9 cellular contexts compared by ENCODE assay signal in genomic region chr2:241509408-241509784, GRCh38. TPM values are rescaled to one million over a fixed set of nuclear protein-coding genes. Genes with fewer than 3 reads are reported as not detected.
A peak's percentile ranks its signal among the peaks of the same experiment; 100 is the strongest.
DNase-seq lines count a peak whose midpoint lies in the region; ATAC-seq, FAIRE-seq and TF ChIP-seq lines count a peak whose summit lies in the region.
"Had no signal": no experiment of that assay in that cellular context is flagged by ENCODE, and none has a peak within 500 bp of the region (broad histone marks: within the 10 kb centered on the region; RNA-seq: fewer than 3 reads in every experiment).

No MANE protein-coding gene starts in this region.

- no peak for TF ChIP-seq RAD21 in A549 (conservative IDR thresholded peaks at IDR 0.05 in 1 of 2, IDR thresholded peaks at IDR 0.05 in 1 of 2)

- no peak for FAIRE-seq in A549 (lab: Jason Lieb, UNC)
- FAIRE-seq: G401.6 had no signal

- H3K4me1 ChIP-seq in A549: peaks cover 13% of the 10 kb centered on the region

- H3K27ac ChIP-seq in A549: peak overlapping the region; percentile 97 to 99; a peak in 5 of 6 replicates
- H3K27ac ChIP-seq in dorsolateral prefrontal cortex: peak overlapping the region in 57 of 59 donors; percentile 18 to 97 (median 90)

- no peak for ATAC-seq in A549
- no peak for ATAC-seq in naive thymus-derived CD8-positive, alpha-beta T cell
- no peak for ATAC-seq in HG03097 (IDR thresholded peaks at IDR 0.05; ENCODE audit: low FRiP score, unreplicated experiment)

- H3K9me3 Mint-ChIP-seq in IgD-negative memory B cell: no peaks in the 10 kb centered on the region
- H3K9me3 Mint-ChIP-seq in naive thymus-derived CD8-positive, alpha-beta T cell: no peaks in the 10 kb centered on the region

- peaks cover 4 to 13% (median 12%) of the 10 kb centered on the region in 3 donors for H3K4me1 Mint-ChIP-seq in IgD-negative memory B cell
- peaks cover 15 to 30% (median 28%) of the 10 kb centered on the region in 4 donors for H3K4me1 Mint-ChIP-seq in naive thymus-derived CD8-positive, alpha-beta T cell

- intact Hi-C loops in dorsolateral prefrontal cortex (cut with DNase I): loop anchor here (1.0 to 10.0 kb wide), 6 partner anchors 49 to 675 kb away; partner anchors contain the start of genes ATG4B (in 1 of the 2), BOK (in 1 of the 2), FARP2 (in 1 of the 2) and HDLBP (in 1 of the 2)

- no peaks in the 10 kb centered on the region for H3K27me3 ChIP-seq in dorsolateral prefrontal cortex

- TF ChIP-seq POLR2A in A549 (IDR thresholded peaks at IDR 0.05; ENCODE audit: low read length): no peak

- WGBS in A549 (ENCODE audit: missing lambda C conversion rate): 71% methylated on average over 9 of the region's 9 CpGs

- H3K4me3 ChIP-seq in A549 (peak overlapping the region; percentile 76), dorsolateral prefrontal cortex (peak overlapping the region; percentile 56 to 100 (median 90))

- peak overlapping the region; percentile 94 for H3K4me2 ChIP-seq in A549

- POLR2A ChIA-PET in A549 (lab: Yijun Ruan, JAX): no interaction called here
- POLR2A ChIA-PET in naive thymus-derived CD8-positive, alpha-beta T cell (lab: Charles Lee): interaction anchor here (0.6 to 2.0 kb wide), 2 partner anchors 194 to 208 kb away, joined by 3 to 7 read pairs; partner anchors contain the start of gene HDLBP

- no peaks in the 10 kb centered on the region for H3K27me3 Mint-ChIP-seq in IgD-negative memory B cell
- H3K27me3 Mint-ChIP-seq in naive thymus-derived CD8-positive, alpha-beta T cell: no peaks in the 10 kb centered on the region

- TF ChIP-seq CTCF in A549 (IDR thresholded peaks at IDR 0.05): no peak
- no peak for TF ChIP-seq CTCF in dorsolateral prefrontal cortex (IDR thresholded peaks at IDR 0.05 in 54 of 56, conservative IDR thresholded peaks at IDR 0.05 in 2 of 56; ENCODE audit: low read depth in 1 of 56, partially characterized antibody in 56 of 56)

- H3K27ac Mint-ChIP-seq in IgD-negative memory B cell: peak overlapping the region; percentile 28 to 94 (median 78)
- H3K27ac Mint-ChIP-seq in naive thymus-derived CD8-positive, alpha-beta T cell: peak overlapping the region; percentile 54 to 92 (median 87)

- no peak for TF ChIP-seq EP300 in A549 (IDR thresholded peaks at IDR 0.05)

- H3K4me3 Mint-ChIP-seq in IgD-negative memory B cell: peak overlapping the region; percentile 78 to 95 (median 90)
- peak overlapping the region; percentile 74 to 86 (median 83) for H3K4me3 Mint-ChIP-seq in naive thymus-derived CD8-positive, alpha-beta T cell

- H3K36me3 Mint-ChIP-seq in IgD-negative memory B cell: no peaks in the 10 kb centered on the region
- H3K36me3 Mint-ChIP-seq in naive thymus-derived CD8-positive, alpha-beta T cell: no peaks in the 10 kb centered on the region

- no peaks in the 10 kb centered on the region for H3K9me3 ChIP-seq in A549

- no peak for DNase-seq in A549 (ENCODE audit: low read depth in 1 of 2, low spot score in 1 of 2)
- DNase-seq in dorsolateral prefrontal cortex: no peak
- DNase-seq in naive thymus-derived CD8-positive, alpha-beta T cell: no peak
- no peak for DNase-seq in NK-92 treated with Interleukin-12 subunit alpha and Interleukin-12 subunit beta, amount 100 ng/mL, for 24 hours (lab: John Stamatoyannopoulos, UW)
- DNase-seq in NCI-H82 (lab: John Stamatoyannopoulos, UW): no peak
- no peak for DNase-seq in stimulated activated CD4-positive, alpha-beta T cell treated with anti-CD3 and anti-CD28 coated beads, Interleukin-4, amount 100 ng/mL, for 1 hour

- CTCF ChIA-PET in A549 (lab: Yijun Ruan, JAX): no interaction called here

TF ChIP-seq in A549, 52 proteins besides CTCF, POLR2A, EP300 and RAD21:
- TF ChIP-seq HEYL (CRISPR knock-in tag; IDR thresholded peaks at IDR 0.05) (no peak), JUN (IDR thresholded peaks at IDR 0.05) (no peak), RARB (CRISPR knock-in tag; IDR thresholded peaks at IDR 0.05) (no peak), RFX5 (IDR thresholded peaks at IDR 0.05) (no peak), GATA3 (IDR thresholded peaks at IDR 0.05; ENCODE audit: borderline replicate concordance) (no peak), FOSB (CRISPR knock-in tag; IDR thresholded peaks at IDR 0.05) (no peak), EHF (CRISPR knock-in tag; IDR thresholded peaks at IDR 0.05) (no peak), TP53 (CRISPR knock-in tag; IDR thresholded peaks at IDR 0.05) (no peak), NFE2L2 (conservative IDR thresholded peaks at IDR 0.05; ENCODE audit: low read length) (no peak), EHMT2 (IDR thresholded peaks at IDR 0.05; ENCODE audit: low read depth) (no peak), CBX2 (IDR thresholded peaks at IDR 0.05; ENCODE audit: borderline replicate concordance, low read depth) (no peak), NPAS2 (CRISPR knock-in tag; IDR thresholded peaks at IDR 0.05; ENCODE audit: borderline replicate concordance) (no peak), TFCP2L1 (CRISPR knock-in tag; IDR thresholded peaks at IDR 0.05) (no peak), MAZ (IDR thresholded peaks at IDR 0.05; ENCODE audit: borderline replicate concordance, low read depth, low read length) (no peak), ZSCAN20 (CRISPR knock-in tag; IDR thresholded peaks at IDR 0.05) (no peak)
- TF ChIP-seq, protein P1, sequence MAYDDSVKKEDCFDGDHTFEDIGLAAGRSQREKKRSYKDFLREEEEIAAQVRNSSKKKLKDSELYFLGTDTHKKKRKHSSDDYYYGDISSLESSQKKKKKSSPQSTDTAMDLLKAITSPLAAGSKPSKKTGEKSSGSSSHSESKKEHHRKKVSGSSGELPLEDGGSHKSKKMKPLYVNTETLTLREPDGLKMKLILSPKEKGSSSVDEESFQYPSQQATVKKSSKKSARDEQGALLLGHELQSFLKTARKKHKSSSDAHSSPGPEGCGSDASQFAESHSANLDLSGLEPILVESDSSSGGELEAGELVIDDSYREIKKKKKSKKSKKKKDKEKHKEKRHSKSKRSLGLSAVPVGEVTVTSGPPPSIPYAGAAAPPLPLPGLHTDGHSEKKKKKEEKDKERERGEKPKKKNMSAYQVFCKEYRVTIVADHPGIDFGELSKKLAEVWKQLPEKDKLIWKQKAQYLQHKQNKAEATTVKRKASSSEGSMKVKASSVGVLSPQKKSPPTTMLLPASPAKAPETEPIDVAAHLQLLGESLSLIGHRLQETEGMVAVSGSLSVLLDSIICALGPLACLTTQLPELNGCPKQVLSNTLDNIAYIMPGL (CRISPR knock-in tag; IDR thresholded peaks at IDR 0.05; ENCODE audit: borderline replicate concordance): no peak
TF ChIP-seq in A549: peak in this region for 0.

RNA-seq across cellular contexts. Expression of gene STK25, which starts 1.0 kb away (rescaled TPM):
- 138 and 185 TPM in 2 replicates for polyA plus RNA-seq in A549 (2011; rRNA removed)
- 237 and 255 TPM in 2 replicates for polyA plus RNA-seq in A549 (2012; cell fraction: cytosol; rRNA removed)
- polyA plus RNA-seq in A549 (2012; cell fraction: nucleus; rRNA removed): 538 and 609 TPM in 2 replicates
- polyA plus RNA-seq in A549 (2017; fragmentation: RNase III; extraction: RNeasy Plus Mini Kit Qiagen cat#74134 plus additional on column Dnase treatment): 91.5 to 108 TPM (median 101 TPM) in 3 replicates
- 189 and 205 TPM in 2 replicates for polyA minus RNA-seq in A549 (2011; rRNA and poly(A)+ RNA removed)
- 90.5 TPM for polyA plus RNA-seq in IgD-negative memory B cell
- total RNA-seq in dorsolateral prefrontal cortex: 100 to 1,000 TPM; 138 to 233 (median 178) TPM
- total RNA-seq in naive thymus-derived CD8-positive, alpha-beta T cell: 100 to 1,000 TPM; 148 to 150 TPM
- 10 to 100 TPM; 69.9 to 81.1 (median 70.1) TPM for polyA plus RNA-seq in naive thymus-derived CD8-positive, alpha-beta T cell

RNA-seq across cellular contexts. Expression of gene BOK, which starts 49.1 kb away (rescaled TPM):
- polyA plus RNA-seq in A549 (2011; rRNA removed) (5.0 and 5.5 TPM in 2 replicates), A549 (2017; fragmentation: RNase III; extraction: RNeasy Plus Mini Kit Qiagen cat#74134 plus additional on column Dnase treatment) (12.0 to 13.0 TPM (median 12.6 TPM) in 3 replicates), IgD-negative memory B cell (0.08 TPM)
- polyA plus RNA-seq in A549 (2012; cell fraction: cytosol; rRNA removed): 16.8 and 24.6 TPM in 2 replicates
- 20.1 and 27.2 TPM in 2 replicates for polyA plus RNA-seq in A549 (2012; cell fraction: nucleus; rRNA removed)
- 6.4 and 7.2 TPM in 2 replicates for polyA minus RNA-seq in A549 (2011; rRNA and poly(A)+ RNA removed)
- total RNA-seq in dorsolateral prefrontal cortex: 100 to 1,000 TPM in 17 of 120 experiments, 10 to 100 TPM in 103; 16.7 to 187 (median 53.1) TPM
- not detected for total RNA-seq in naive thymus-derived CD8-positive, alpha-beta T cell
- under 1 TPM in 1 of 3 donors, not detected in 2; 0.53 TPM for polyA plus RNA-seq in naive thymus-derived CD8-positive, alpha-beta T cell
